ENCODE assay signal across 26 cellular contexts in genomic region chr2:32060266-32060665, GRCh38. TPM values are rescaled to one million over a fixed set of nuclear protein-coding genes. Genes with fewer than 3 reads are reported as not detected.
DNase-seq lines count a peak whose midpoint lies in the region; ATAC-seq, FAIRE-seq and TF ChIP-seq lines count a peak whose summit lies in the region.
"Had no signal": no experiment of that assay in that cellular context is flagged by ENCODE, and none has a peak within 500 bp of the region (broad histone marks: within the 10 kb centered on the region; RNA-seq: fewer than 3 reads in every experiment).

No MANE protein-coding gene starts in this region.

- no peak for TF ChIP-seq EP300 in K562 (IDR thresholded peaks at IDR 0.05; ENCODE audit: low read length)

- in situ Hi-C loops in K562 (cut with MboI), result no loop called here

- CTCF ChIA-PET in CD4-positive, alpha-beta T cell (lab: Charles Lee), result no interaction called here
- CTCF ChIA-PET in HEK293 (lab: Yijun Ruan, JAX) (no interaction called here), K562 (lab: Yijun Ruan, JAX; ENCODE audit: low intra/inter-chr PET ratio) (no interaction called here)

- ATAC-seq in CD4-positive, alpha-beta T cell (ENCODE audit: poor library complexity), result no peak
- no peak for ATAC-seq in K562
- no peak for ATAC-seq in GM18867 (IDR thresholded peaks at IDR 0.05; ENCODE audit: unreplicated experiment)
- ATAC-seq in omental fat pad (ENCODE audit: low FRiP score), result no peak
- ATAC-seq: CD8-positive, alpha-beta T cell; GM12878 had no signal

- H3K27me3 ChIP-seq in CD4-positive, alpha-beta T cell (ENCODE audit: control insufficient read depth, insufficient read depth, low read length), result no peaks in the 10 kb centered on the region
- no peaks in the 10 kb centered on the region for H3K27me3 ChIP-seq in K562 (ENCODE audit: control insufficient read depth in 2 of 2, insufficient read depth in 2 of 2, low read length in 2 of 2)
- H3K27me3 ChIP-seq: BE2C, BLaER1 had no signal

- H3K4me1 Mint-ChIP-seq in CD4-positive, alpha-beta T cell (ENCODE audit: low read depth), result peaks cover 23% of the 10 kb centered on the region

- H3K9me1 ChIP-seq in K562 (ENCODE audit: control insufficient read depth, insufficient read depth, low read length), result no peaks in the 10 kb centered on the region

- BruUV-seq in K562 (replicated peaks; lab: Mats Ljungman, UMichigan), result no TSS peak

- H3K4me1 ChIP-seq in HEK293 (ENCODE audit: control insufficient read depth, insufficient read depth, low read length), result no peaks in the 10 kb centered on the region; the same call in 1 of the 2 replicates
- peaks cover 13 to 19% of the 10 kb centered on the region in 2 experiments; a peak in 4 of 5 replicates for H3K4me1 ChIP-seq in K562 (replicated peaks in 1 of 2; ENCODE audit: control insufficient read depth in 2 of 2, insufficient read depth in 2 of 2, low read length in 2 of 2)
- H3K4me1 ChIP-seq: BE2C, Caco-2 had no signal

- no peak overlapping the region for H3K9ac ChIP-seq in K562 (ENCODE audit: insufficient read depth in 1 of 2, low read depth in 2 of 2, low read length in 2 of 2)
- H3K9ac ChIP-seq: BLaER1 had no signal

- H3K36me3 ChIP-seq in HEK293 (ENCODE audit: control insufficient read depth in 2 of 2, insufficient read depth in 1 of 2, low read length in 2 of 2) (no peaks in the 10 kb centered on the region), K562 (ENCODE audit: control insufficient read depth, insufficient read depth, low read length) (no peaks in the 10 kb centered on the region)
- H3K36me3 ChIP-seq: BE2C, BLaER1 had no signal

- H3K27ac Mint-ChIP-seq in CD4-positive, alpha-beta T cell, result no peak overlapping the region
- H3K27ac Mint-ChIP-seq: CD14-positive monocyte; CD4-positive, CD25-positive, alpha-beta regulatory T cell; CD8-positive, alpha-beta T cell had no signal

- no peak overlapping the region for H3K4me2 ChIP-seq in K562 (ENCODE audit: insufficient read depth, low read length)
- H3K4me2 ChIP-seq: BLaER1 had no signal

- H3K4me3 ChIP-seq in HEK293 (ENCODE audit: low read depth, low read length) (no peak overlapping the region), K562 (no peak overlapping the region)
- H3K4me3 ChIP-seq: BLaER1, GM12878 had no signal

- no peak for TF ChIP-seq RAD21 in K562 (CRISPR knock-in tag; conservative IDR thresholded peaks at IDR 0.05 in 1 of 2, IDR thresholded peaks at IDR 0.05 in 1 of 2)

- POLR2A ChIA-PET in CD4-positive, alpha-beta T cell (lab: Charles Lee), result interaction anchor here (1.5 kb wide), 1 partner anchor 21 kb away, joined by 4 read pairs; the partner anchor contains the start of gene DPY30
- POLR2A ChIA-PET in HEK293 (lab: Yijun Ruan, JAX), result no interaction called here
- POLR2A ChIA-PET in K562 (lab: Yijun Ruan, JAX), result interaction anchor here (0.7 kb wide), 1 partner anchor 187 kb away, joined by 3 read pairs; no protein-coding TSS in a partner anchor

- no peaks in the 10 kb centered on the region for H3K9me3 ChIP-seq in CD4-positive, alpha-beta T cell (ENCODE audit: control insufficient read depth, low read length)
- H3K9me3 ChIP-seq in HEK293 (ENCODE audit: control insufficient read depth, insufficient read depth, low read depth, low read length) (no peaks in the 10 kb centered on the region), K562 (replicated peaks; ENCODE audit: control insufficient read depth, insufficient read depth, low read depth, low read length) (no peaks in the 10 kb centered on the region)
- H3K9me3 ChIP-seq: BE2C, BLaER1, Caco-2 had no signal

- H3K27ac ChIP-seq in CD4-positive, alpha-beta T cell (ENCODE audit: low read depth, low read length), result no peak overlapping the region
- H3K27ac ChIP-seq in HEK293 (ENCODE audit: extremely low read depth, low read depth, low read length) (no peak overlapping the region), K562 (ENCODE audit: extremely low read depth, low read depth, low read length) (no peak overlapping the region)
- H3K27ac ChIP-seq: BLaER1 had no signal

- WGBS in K562 (ENCODE audit: insufficient coverage, low coverage, missing lambda C conversion rate), result 65% methylated on average over 2 of the region's 2 CpGs

- no peak for TF ChIP-seq CTCF in CD4-positive, alpha-beta T cell (IDR thresholded peaks at IDR 0.05)
- no peak for TF ChIP-seq CTCF in HEK293 (tag by site-specific recombination; IDR thresholded peaks at IDR 0.05)
- TF ChIP-seq CTCF in K562 (IDR thresholded peaks at IDR 0.05 in 2 of 3, conservative IDR thresholded peaks at IDR 0.05 in 1 of 3; ENCODE audit: insufficient read depth in 2 of 3, low read depth in 1 of 3, low read length in 3 of 3), result no peak
- no peak for TF ChIP-seq CTCF in omental fat pad (IDR thresholded peaks at IDR 0.05)

- TF ChIP-seq POLR2A in K562 (conservative IDR thresholded peaks at IDR 0.05), result no peak

- no peaks in the 10 kb centered on the region for H4K20me1 ChIP-seq in K562 (replicated peaks; ENCODE audit: control insufficient read depth, insufficient read depth, low read length)

- H3K79me2 ChIP-seq in K562 (ENCODE audit: control insufficient read depth, insufficient read depth, low read length), result peaks cover 12% of the 10 kb centered on the region

- no peaks in the 10 kb centered on the region for H3K9me3 Mint-ChIP-seq in CD4-positive, alpha-beta T cell
- H3K9me3 Mint-ChIP-seq: CD8-positive, alpha-beta T cell had no signal

- intact Hi-C loops in CD4-positive, alpha-beta T cell (cut with DNase I, micrococcal nuclease), result loop anchor here (1.0 to 10.0 kb wide), 8 partner anchors 21 to 1915 kb away; partner anchors contain the start of genes BIRC6 (in 1 of the 2), DPY30 (in 1 of the 2), EHD3 (in 1 of the 2) and FAM98A (in 1 of the 2)
- intact Hi-C loops in K562 (cut with micrococcal nuclease), result no loop called here

- no peak for FAIRE-seq in K562 (lab: Jason Lieb, UNC)
- FAIRE-seq: A204.1, D721Med, GM12878, GM12892, GM18507, GM19239 had no signal

- H3K27me3 Mint-ChIP-seq in CD4-positive, alpha-beta T cell, result no peaks in the 10 kb centered on the region

- peaks cover 12% of the 10 kb centered on the region for H3K36me3 Mint-ChIP-seq in CD4-positive, alpha-beta T cell (ENCODE audit: low read depth)
- H3K36me3 Mint-ChIP-seq: CD14-positive monocyte; CD4-positive, CD25-positive, alpha-beta regulatory T cell had no signal

- no peak for DNase-seq in CD4-positive, alpha-beta T cell
- DNase-seq in K562 (ENCODE audit: extremely low read depth in 1 of 4, low spot score in 3 of 4) (no peak), omental fat pad (ENCODE audit: low spot score) (no peak)
- DNase-seq: 8988T; ACHN; BE2C; C1 segment of cervical spinal cord; Caco-2; Calu3; CD4-positive, CD25-positive, alpha-beta regulatory T cell; CD8-positive, alpha-beta T cell; DMS53; DMS79; DND-41; EL; GDM1 had no signal

- H2AFZ ChIP-seq in K562 (ENCODE audit: low read depth, low read length), result no peak overlapping the region

- peak overlapping the region; percentile 31 for H3K4me3 Mint-ChIP-seq in CD4-positive, alpha-beta T cell
- H3K4me3 Mint-ChIP-seq: CD14-positive monocyte; CD4-positive, CD25-positive, alpha-beta regulatory T cell; CD8-positive, alpha-beta T cell had no signal

RNA-seq across cellular contexts. Expression of gene SPAST, which starts 3.1 kb away (rescaled TPM):
- total RNA-seq in CD4-positive, alpha-beta T cell, result 1 to 10 TPM; 7.0 to 7.4 TPM
- total RNA-seq in K562 (2011; cell fraction: chromatin; rRNA removed; ENCODE audit: low replicate concordance), result 24.1 and 45.8 TPM in 2 replicates
- total RNA-seq in K562 (2011; cell fraction: nucleolus; rRNA removed), result 14.7 and 16.7 TPM in 2 replicates
- total RNA-seq in K562 (2011; cell fraction: nucleoplasm; rRNA removed), result 30.6 and 42.1 TPM in 2 replicates
- total RNA-seq in K562 (2014; rRNA removed), result 19.0 and 22.4 TPM in 2 replicates
- total RNA-seq in K562 (2014; rRNA removed; fragmentation: Illumina TruSeq; extraction: Trizol), result 28.8 and 33.7 TPM in 2 replicates
- 32.7 and 37.0 TPM in 2 replicates for total RNA-seq in K562 (2015; rRNA removed; fragmentation: Illumina TruSeq; extraction: Trizol)
- 25.2 and 25.8 TPM in 2 replicates for total RNA-seq in K562 (2021)
- 10.5 and 16.1 TPM in 2 replicates for polyA plus RNA-seq in K562 (2011; rRNA removed)
- 3.7 and 5.3 TPM in 2 replicates for polyA plus RNA-seq in K562 (2011; cell fraction: cytosol; rRNA removed)
- 3.2 and 3.8 TPM in 2 replicates for polyA plus RNA-seq in K562 (2011; cell fraction: nucleus; rRNA removed)
- polyA plus RNA-seq in K562 (2012), result 8.8 and 11.8 TPM in 2 replicates
- 21.4 and 25.0 TPM in 2 replicates for polyA plus RNA-seq in K562 (2014; fragmentation: Illumina TruSeq; extraction: Trizol)
- polyA plus RNA-seq in K562 (2014; fragmentation: Nextera tagmentation; extraction: Ambion mirVana), result 10 to 100 TPM in 1 of 2 experiments, 1 to 10 TPM in 1; 7.4 to 12.6 TPM
- 11.7 and 13.4 TPM in 2 replicates for polyA plus RNA-seq in K562 (2014; rRNA removed)
- polyA minus RNA-seq in K562 (2011; rRNA and poly(A)+ RNA removed), result 37.9 and 40.2 TPM in 2 replicates
- polyA minus RNA-seq in K562 (2011; cell fraction: cytosol; rRNA and poly(A)+ RNA removed), result 16.5 and 22.9 TPM in 2 replicates
- polyA minus RNA-seq in K562 (2011; cell fraction: nucleus; rRNA and poly(A)+ RNA removed), result 7.4 and 9.0 TPM in 2 replicates
- total RNA-seq in omental fat pad, result 10 to 100 TPM; 13.2 to 23.3 (median 15.9) TPM

RNA-seq across cellular contexts. Expression of gene DPY30, which starts 20.7 kb away (rescaled TPM):
- 10 to 100 TPM; 12.4 to 13.1 TPM for total RNA-seq in CD4-positive, alpha-beta T cell
- total RNA-seq in K562 (2011; cell fraction: chromatin; rRNA removed; ENCODE audit: low replicate concordance), result 19.2 and 30.9 TPM in 2 replicates
- total RNA-seq in K562 (2011; cell fraction: nucleolus; rRNA removed), result 14.9 and 18.3 TPM in 2 replicates
- 21.5 and 21.8 TPM in 2 replicates for total RNA-seq in K562 (2011; cell fraction: nucleoplasm; rRNA removed)
- total RNA-seq in K562 (2014; rRNA removed) (63.8 and 64.6 TPM in 2 replicates), K562 (2014; rRNA removed; fragmentation: Illumina TruSeq; extraction: Trizol) (89.8 and 98.4 TPM in 2 replicates), K562 (2015; rRNA removed; fragmentation: Illumina TruSeq; extraction: Trizol) (87.1 and 90.1 TPM in 2 replicates), K562 (2021) (82.4 and 90.4 TPM in 2 replicates), omental fat pad (10 to 100 TPM; 29.2 to 55.5 (median 44.6) TPM)
- polyA plus RNA-seq in K562 (2011; rRNA removed) (104 and 152 TPM in 2 replicates), K562 (2014; fragmentation: Illumina TruSeq; extraction: Trizol) (101 and 116 TPM in 2 replicates), K562 (2014; fragmentation: Nextera tagmentation; extraction: Ambion mirVana) (100 to 1,000 TPM; 375 to 402 TPM), K562 (2014; rRNA removed) (132 and 135 TPM in 2 replicates)
- polyA plus RNA-seq in K562 (2011; cell fraction: cytosol; rRNA removed), result 55.3 and 80.4 TPM in 2 replicates
- 20.6 and 28.8 TPM in 2 replicates for polyA plus RNA-seq in K562 (2011; cell fraction: nucleus; rRNA removed)
- polyA plus RNA-seq in K562 (2012), result 81.3 and 139 TPM in 2 replicates
- polyA minus RNA-seq in K562 (2011; rRNA and poly(A)+ RNA removed), result 51.1 and 61.6 TPM in 2 replicates
- polyA minus RNA-seq in K562 (2011; cell fraction: cytosol; rRNA and poly(A)+ RNA removed), result 23.0 and 25.8 TPM in 2 replicates
- polyA minus RNA-seq in K562 (2011; cell fraction: nucleus; rRNA and poly(A)+ RNA removed), result 8.5 and 12.7 TPM in 2 replicates

RNA-seq across cellular contexts. Expression of gene MEMO1, which starts 49.5 kb away (rescaled TPM):
- total RNA-seq in CD4-positive, alpha-beta T cell, result 10 to 100 TPM; 39.6 to 39.8 TPM
- 58.5 and 60.1 TPM in 2 replicates for total RNA-seq in K562 (2011; cell fraction: chromatin; rRNA removed; ENCODE audit: low replicate concordance)
- total RNA-seq in K562 (2011; cell fraction: nucleolus; rRNA removed), result 16.2 and 20.9 TPM in 2 replicates
- 34.3 and 66.6 TPM in 2 replicates for total RNA-seq in K562 (2011; cell fraction: nucleoplasm; rRNA removed)
- total RNA-seq in K562 (2014; rRNA removed), result 22.1 and 22.4 TPM in 2 replicates
- total RNA-seq in K562 (2014; rRNA removed; fragmentation: Illumina TruSeq; extraction: Trizol), result 59.7 and 65.2 TPM in 2 replicates
- total RNA-seq in K562 (2015; rRNA removed; fragmentation: Illumina TruSeq; extraction: Trizol), result 59.7 and 61.2 TPM in 2 replicates
- 50.8 and 56.7 TPM in 2 replicates for total RNA-seq in K562 (2021)
- polyA plus RNA-seq in K562 (2011; rRNA removed), result 45.5 and 80.9 TPM in 2 replicates
- 33.0 and 43.8 TPM in 2 replicates for polyA plus RNA-seq in K562 (2011; cell fraction: cytosol; rRNA removed)
- polyA plus RNA-seq in K562 (2011; cell fraction: nucleus; rRNA removed), result 29.0 and 33.3 TPM in 2 replicates
- polyA plus RNA-seq in K562 (2012), result 49.2 and 51.7 TPM in 2 replicates
- polyA plus RNA-seq in K562 (2014; fragmentation: Illumina TruSeq; extraction: Trizol), result 60.0 and 62.4 TPM in 2 replicates
- 10 to 100 TPM; 81.6 to 87.7 TPM for polyA plus RNA-seq in K562 (2014; fragmentation: Nextera tagmentation; extraction: Ambion mirVana)
- 46.0 and 59.1 TPM in 2 replicates for polyA plus RNA-seq in K562 (2014; rRNA removed)
- polyA minus RNA-seq in K562 (2011; rRNA and poly(A)+ RNA removed), result 59.7 and 82.3 TPM in 2 replicates
- 18.9 and 39.7 TPM in 2 replicates for polyA minus RNA-seq in K562 (2011; cell fraction: cytosol; rRNA and poly(A)+ RNA removed)
- polyA minus RNA-seq in K562 (2011; cell fraction: nucleus; rRNA and poly(A)+ RNA removed), result 25.3 and 38.3 TPM in 2 replicates
- 10 to 100 TPM; 14.7 to 26.2 (median 21.7) TPM for total RNA-seq in omental fat pad
